Comparison of ENCODE assay signal across 29 cellular contexts in the genomic region with DNA sequence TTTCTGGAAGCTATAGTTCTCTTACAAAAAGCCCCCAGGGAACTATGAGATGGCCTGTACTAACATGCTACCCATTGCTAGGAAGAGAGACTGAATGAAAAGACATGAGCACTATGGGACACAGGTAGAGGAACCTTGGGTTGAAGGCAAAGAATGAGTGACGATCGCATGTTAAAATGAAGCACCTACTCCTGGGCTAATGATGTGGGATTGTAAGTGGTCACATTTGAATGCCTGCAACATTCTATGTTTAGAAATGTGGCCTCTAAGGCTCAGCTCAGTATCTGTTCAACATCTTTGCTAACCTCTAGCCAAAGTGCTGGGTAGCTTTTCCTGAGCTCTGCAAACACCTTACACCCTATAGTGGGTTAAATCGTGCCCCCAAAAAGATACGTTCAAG. TPM values are rescaled to one million over a fixed set of nuclear protein-coding genes. Genes with fewer than 3 reads are reported as not detected.
DNase-seq lines count a peak whose midpoint lies in the region; ATAC-seq and TF ChIP-seq lines count a peak whose summit lies in the region.
"Had no signal": no experiment of that assay in that cellular context is flagged by ENCODE, and none has a peak within 500 bp of the region (broad histone marks: within the 10 kb centered on the region; RNA-seq: fewer than 3 reads in every experiment).

No MANE protein-coding gene starts in this region.

- H3K4me1 ChIP-seq in mucosa of descending colon (ENCODE audit: low read depth), result peaks cover 8% of the 10 kb centered on the region
- H3K4me1 ChIP-seq in lower lobe of right lung, result peaks cover 8% of the 10 kb centered on the region
- peaks cover 17% of the 10 kb centered on the region for H3K4me1 ChIP-seq in PC-3 (ENCODE audit: insufficient read depth, low read length)
- H3K4me1 ChIP-seq: testis, uterus had no signal

- H3K36me3 Mint-ChIP-seq in activated naive CD4-positive, alpha-beta T cell treated with anti-CD3 and anti-CD28 coated beads, Interleukin-2, amount 50 U/mL, for 24 hours, result peaks cover 3% of the 10 kb centered on the region
- peaks cover 4% of the 10 kb centered on the region for H3K36me3 Mint-ChIP-seq in activated B cell treated with CpG ODN at 0.5 μM for 24 hours (ENCODE audit: low read depth)
- H3K36me3 Mint-ChIP-seq: activated naive CD8-positive, alpha-beta T cell treated with anti-CD3 and anti-CD28 coated beads, Interleukin-2, amount 10 ng/mL, durations not matched to agents 7 days and 5 days; IgD-negative memory B cell had no signal

- BruUV-seq in PC-3 (replicated peaks; lab: Mats Ljungman, UMichigan), result no TSS peak

- DNase-seq in activated naive CD4-positive, alpha-beta T cell treated with anti-CD3 and anti-CD28 coated beads, Interleukin-2, amount 50 U/mL, for 16 hours, result no peak
- DNase-seq in activated B cell treated with CpG ODN at 0.5 μM for 24 hours (no peak), mucosa of descending colon (no peak), COLO668 (lab: John Stamatoyannopoulos, UW; ENCODE audit: unreplicated experiment) (no peak), lower lobe of right lung (no peak), PC-3 (no peak)
- DNase-seq: activated CD4-positive, alpha-beta T cell treated with anti-CD3 and anti-CD28 coated beads, Interleukin-2, amount 50 U/mL, for 1 hour; activated naive CD8-positive, alpha-beta T cell treated with anti-CD3 and anti-CD28 coated beads, Interleukin-2, amount 10 ng/mL, durations not matched to agents 7 days and 5 days; activated T-cell treated with anti-CD3 and anti-CD28 coated beads for 4 hours; DMS53; effector CD4-positive, alpha-beta T cell; erythroblast; foreskin fibroblast; GF-D8; left ventricle myocardium inferior; NCI-H1417; NCI-H510A treated with DMSO at 0.1 percent for 48 hours; NK-92 treated with Interleukin-12 subunit alpha and Interleukin-12 subunit beta, amount 100 ng/mL, for 24 hours; nucleus accumbens; Peyer's patch; small intestine; stimulated activated naive CD4-positive, alpha-beta T cell; testis; uterus had no signal

- H3K9me3 Mint-ChIP-seq in activated naive CD4-positive, alpha-beta T cell treated with anti-CD3 and anti-CD28 coated beads, Interleukin-2, amount 50 U/mL, for 24 hours, result no peaks in the 10 kb centered on the region
- no peaks in the 10 kb centered on the region for H3K9me3 Mint-ChIP-seq in activated B cell treated with CpG ODN at 0.5 μM for 24 hours
- H3K9me3 Mint-ChIP-seq: activated naive CD8-positive, alpha-beta T cell treated with anti-CD3 and anti-CD28 coated beads, Interleukin-2, amount 10 ng/mL, durations not matched to agents 7 days and 5 days; GM23338; IgD-negative memory B cell had no signal

- no peaks in the 10 kb centered on the region for H3F3A ChIP-seq in PC-3 (ENCODE audit: low read length, unreplicated experiment)

- no peak overlapping the region for H3K4me2 ChIP-seq in PC-3 (ENCODE audit: low read length)
- H3K4me2 ChIP-seq: GM23338 had no signal

- H2AFZ ChIP-seq in PC-3 (ENCODE audit: low read length), result no peak overlapping the region
- H2AFZ ChIP-seq: GM23338 had no signal

- TF ChIP-seq CTCF in activated B cell treated with CpG ODN at 0.5 μM for 24 hours (IDR thresholded peaks at IDR 0.05) (no peak), mucosa of descending colon (IDR thresholded peaks at IDR 0.05) (no peak), lower lobe of right lung (IDR thresholded peaks at IDR 0.05) (no peak), PC-3 (conservative IDR thresholded peaks at IDR 0.05; ENCODE audit: low read depth, low read length) (no peak)

- intact Hi-C loops in activated B cell treated with CpG ODN at 0.5 μM for 24 hours (cut with micrococcal nuclease) (loop anchor here (2.0 kb wide), 1 partner anchor 729 kb away; no protein-coding TSS in a partner anchor), mucosa of descending colon (cut with DNase I, micrococcal nuclease) (no loop called here), lower lobe of right lung (cut with DNase I) (no loop called here), PC-3 (cut with micrococcal nuclease) (loop anchor here (10.0 kb wide), 1 partner anchor 155 kb away; no protein-coding TSS in a partner anchor)

- H3K4me3 ChIP-seq in mucosa of descending colon, result no peak overlapping the region
- H3K4me3 ChIP-seq in lower lobe of right lung, result no peak overlapping the region
- H3K4me3 ChIP-seq in PC-3 (ENCODE audit: low read length), result no peak overlapping the region
- H3K4me3 ChIP-seq: GM23338, left ventricle myocardium inferior, Peyer's patch, SJSA1, testis, uterus had no signal

- CTCF ChIA-PET in activated B cell treated with CpG ODN at 0.5 μM for 24 hours (lab: Charles Lee), result interaction anchor here (0.9 to 2.4 kb wide), 3 partner anchors 21 to 27 kb away, joined by 3 to 15 read pairs (median 3); no protein-coding TSS in a partner anchor
- CTCF ChIA-PET in PC-3 (lab: Charles Lee), result no interaction called here

- H3K27me3 ChIP-seq in lower lobe of right lung (ENCODE audit: low read depth), result no peaks in the 10 kb centered on the region
- H3K27me3 ChIP-seq in PC-3 (ENCODE audit: low read length), result no peaks in the 10 kb centered on the region
- H3K27me3 ChIP-seq: Peyer's patch, SJSA1, testis, uterus had no signal

- H3K9ac ChIP-seq in PC-3 (ENCODE audit: low read length), result no peak overlapping the region

- peak overlapping the region; percentile 37 for H3K27ac Mint-ChIP-seq in activated naive CD4-positive, alpha-beta T cell treated with anti-CD3 and anti-CD28 coated beads, Interleukin-2, amount 50 U/mL, for 24 hours
- H3K27ac Mint-ChIP-seq in activated B cell treated with CpG ODN at 0.5 μM for 24 hours, result peak overlapping the region; percentile 99
- H3K27ac Mint-ChIP-seq: activated naive CD8-positive, alpha-beta T cell treated with anti-CD3 and anti-CD28 coated beads, Interleukin-2, amount 10 ng/mL, durations not matched to agents 7 days and 5 days; GM23338 had no signal

- H3K36me3 ChIP-seq in mucosa of descending colon (ENCODE audit: low read depth) (no peaks in the 10 kb centered on the region), lower lobe of right lung (no peaks in the 10 kb centered on the region), PC-3 (ENCODE audit: low read depth, low read length) (no peaks in the 10 kb centered on the region)
- H3K36me3 ChIP-seq: left ventricle myocardium inferior, Peyer's patch, SJSA1, uterus had no signal

- ATAC-seq in GM21786 (IDR thresholded peaks at IDR 0.05; ENCODE audit: unreplicated experiment), result peak; percentile 32
- no peak for ATAC-seq in activated B cell treated with CpG ODN at 0.5 μM for 24 hours (ENCODE audit: low read depth)
- ATAC-seq in mucosa of descending colon, result no peak
- no peak for ATAC-seq in lower lobe of right lung
- no peak for ATAC-seq in PC-3
- ATAC-seq: GM23338 had no signal

- H3K4me3 Mint-ChIP-seq in activated naive CD4-positive, alpha-beta T cell treated with anti-CD3 and anti-CD28 coated beads, Interleukin-2, amount 50 U/mL, for 24 hours, result no peak overlapping the region
- H3K4me3 Mint-ChIP-seq in activated B cell treated with CpG ODN at 0.5 μM for 24 hours, result peak overlapping the region; percentile 21
- H3K4me3 Mint-ChIP-seq: activated naive CD8-positive, alpha-beta T cell treated with anti-CD3 and anti-CD28 coated beads, Interleukin-2, amount 10 ng/mL, durations not matched to agents 7 days and 5 days; GM23338 had no signal

- no peaks in the 10 kb centered on the region for H3K79me2 ChIP-seq in PC-3 (ENCODE audit: low read length)

- POLR2A ChIA-PET in activated B cell treated with CpG ODN at 0.5 μM for 24 hours (lab: Charles Lee), result interaction anchor here (0.5 to 3.5 kb wide), 6 partner anchors 13 to 729 kb away, joined by 3 to 13 read pairs (median 4); partner anchors contain the start of genes GINM1, PPIL4 and TAB2
- POLR2A ChIA-PET in PC-3 (lab: Charles Lee; ENCODE audit: unreplicated experiment), result no interaction called here

- H3K27me3 Mint-ChIP-seq in activated naive CD4-positive, alpha-beta T cell treated with anti-CD3 and anti-CD28 coated beads, Interleukin-2, amount 50 U/mL, for 24 hours, result no peaks in the 10 kb centered on the region
- no peaks in the 10 kb centered on the region for H3K27me3 Mint-ChIP-seq in activated B cell treated with CpG ODN at 0.5 μM for 24 hours
- H3K27me3 Mint-ChIP-seq: activated naive CD8-positive, alpha-beta T cell treated with anti-CD3 and anti-CD28 coated beads, Interleukin-2, amount 10 ng/mL, durations not matched to agents 7 days and 5 days; IgD-negative memory B cell had no signal

- H3K9me3 ChIP-seq in mucosa of descending colon, result no peaks in the 10 kb centered on the region
- H3K9me3 ChIP-seq in lower lobe of right lung, result no peaks in the 10 kb centered on the region
- no peaks in the 10 kb centered on the region for H3K9me3 ChIP-seq in PC-3 (ENCODE audit: low read length)
- H3K9me3 ChIP-seq: left ventricle myocardium inferior, Peyer's patch, SJSA1, testis, uterus had no signal

- no peaks in the 10 kb centered on the region for H3K9me2 ChIP-seq in PC-3 (replicated peaks; ENCODE audit: low read length)

- H4K20me1 ChIP-seq in PC-3 (ENCODE audit: low read length), result no peaks in the 10 kb centered on the region

- H3K27ac ChIP-seq in lower lobe of right lung (no peak overlapping the region), PC-3 (ENCODE audit: low read length) (no peak overlapping the region)
- H3K27ac ChIP-seq: left ventricle myocardium inferior, SJSA1, testis, uterus had no signal

- peaks cover 67% of the 10 kb centered on the region for H3K4me1 Mint-ChIP-seq in activated naive CD4-positive, alpha-beta T cell treated with anti-CD3 and anti-CD28 coated beads, Interleukin-2, amount 50 U/mL, for 24 hours
- H3K4me1 Mint-ChIP-seq in activated B cell treated with CpG ODN at 0.5 μM for 24 hours, result peaks cover 92% of the 10 kb centered on the region

RNA-seq across cellular contexts. Expression of gene ZC3H12D, which starts 5.2 kb away (rescaled TPM):
- total RNA-seq in activated B cell treated with CpG ODN at 0.5 μM for 24 hours (184 and 225 TPM in 2 replicates), mucosa of descending colon (1 to 10 TPM; 5.2 to 9.1 (median 8.9) TPM), lower lobe of right lung (2.6 TPM), PC-3 (2014; rRNA removed) (not detected in 2 replicates)
- total RNA-seq: SJSA1 had no signal

RNA-seq across cellular contexts. Expression of gene PPIL4, which starts 55.9 kb away (rescaled TPM):
- total RNA-seq in activated B cell treated with CpG ODN at 0.5 μM for 24 hours (20.9 and 24.0 TPM in 2 replicates), mucosa of descending colon (10 to 100 TPM; 16.4 to 25.6 (median 21.5) TPM), lower lobe of right lung (28.9 TPM), PC-3 (2014; rRNA removed) (11.1 and 12.8 TPM in 2 replicates)

Comparison
In these comparisons a context has a peak if more than half of its experiments do, and no peak if none do; other contexts are left out.
1. RNA of gene ZC3H12D, which starts 5.2 kb away (total RNA-seq): 184 to 225 TPM in activated B cell treated with CpG ODN at 0.5 μM for 24 hours; 5.2 to 9.1 TPM in mucosa of descending colon, 2.6 TPM in lower lobe of right lung (single experiment) and not detected in PC-3; every median in the first group is over 10 times any median in the second.
2. intact Hi-C loops: an anchor here in activated B cell treated with CpG ODN at 0.5 μM for 24 hours (2.0 kb wide) and PC-3 (10.0 kb wide); none called in mucosa of descending colon and lower lobe of right lung.